ENCODE assay signal across 1 cellular context in the genomic region with DNA sequence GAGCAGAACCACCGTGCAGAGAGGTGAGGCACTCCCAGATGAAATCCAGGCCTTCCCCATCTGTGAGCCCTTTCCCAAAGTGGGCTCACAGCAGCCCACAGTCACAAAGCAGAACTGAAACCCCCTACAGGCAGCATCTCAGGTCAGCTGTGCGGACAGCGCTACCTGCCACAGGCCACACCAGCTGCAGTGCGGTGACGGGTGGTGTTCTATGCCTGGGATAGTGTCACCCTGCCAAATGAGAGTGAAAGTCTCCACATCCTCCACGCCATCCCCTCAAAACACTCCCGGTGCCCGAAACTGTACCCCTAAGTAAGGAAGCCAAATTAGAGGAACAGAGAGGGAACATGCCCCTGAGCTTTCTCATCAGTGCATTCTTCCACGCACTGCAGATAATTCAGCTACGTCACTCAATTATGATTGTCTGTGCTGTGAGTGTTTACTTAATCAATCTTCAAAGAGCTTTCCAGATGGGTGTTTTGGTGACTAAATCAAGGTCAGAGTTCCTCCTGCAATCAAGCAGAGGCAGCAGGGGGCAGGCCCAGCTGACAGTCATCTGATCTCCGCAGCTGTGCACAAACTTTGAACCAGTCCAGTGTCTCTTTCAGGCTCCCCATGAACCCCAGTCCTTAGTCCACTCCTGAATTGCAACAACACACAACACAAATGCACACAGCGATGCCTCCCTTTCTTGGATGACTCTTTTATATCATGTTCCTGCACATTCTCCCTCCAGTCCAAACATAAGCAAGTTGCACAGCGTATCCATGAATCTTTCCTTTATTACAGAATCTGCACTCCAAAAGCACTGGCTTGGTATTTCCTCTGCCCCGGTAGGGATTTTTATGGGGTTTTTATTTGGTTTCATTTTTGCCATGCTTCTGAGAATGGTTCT.
A peak's percentile ranks its signal among the peaks of the same experiment; 100 is the strongest.
TF ChIP-seq lines count a peak whose summit lies in the region.

No MANE protein-coding gene starts in this region.

TF ChIP-seq in GM12878, 131 proteins besides CTCF, POLR2A, EP300 and RAD21 (continued from another document and continues in another):
- TF ChIP-seq CUX1 (IDR thresholded peaks at IDR 0.05; ENCODE audit: insufficient replicate concordance, low read depth, low read length), result peak; percentile 72
- peak; percentile 91 for TF ChIP-seq ZBED1 (IDR thresholded peaks at IDR 0.05; ENCODE audit: borderline replicate concordance)
- TF ChIP-seq, protein P1, sequence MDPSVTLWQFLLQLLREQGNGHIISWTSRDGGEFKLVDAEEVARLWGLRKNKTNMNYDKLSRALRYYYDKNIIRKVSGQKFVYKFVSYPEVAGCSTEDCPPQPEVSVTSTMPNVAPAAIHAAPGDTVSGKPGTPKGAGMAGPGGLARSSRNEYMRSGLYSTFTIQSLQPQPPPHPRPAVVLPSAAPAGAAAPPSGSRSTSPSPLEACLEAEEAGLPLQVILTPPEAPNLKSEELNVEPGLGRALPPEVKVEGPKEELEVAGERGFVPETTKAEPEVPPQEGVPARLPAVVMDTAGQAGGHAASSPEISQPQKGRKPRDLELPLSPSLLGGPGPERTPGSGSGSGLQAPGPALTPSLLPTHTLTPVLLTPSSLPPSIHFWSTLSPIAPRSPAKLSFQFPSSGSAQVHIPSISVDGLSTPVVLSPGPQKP (IDR thresholded peaks at IDR 0.05; ENCODE audit: low read depth, low read length), result no peak
- peak; percentile 65 for TF ChIP-seq JUNB (IDR thresholded peaks at IDR 0.05)
- no peak for TF ChIP-seq YBX1 (IDR thresholded peaks at IDR 0.05)
- TF ChIP-seq, protein P2, sequence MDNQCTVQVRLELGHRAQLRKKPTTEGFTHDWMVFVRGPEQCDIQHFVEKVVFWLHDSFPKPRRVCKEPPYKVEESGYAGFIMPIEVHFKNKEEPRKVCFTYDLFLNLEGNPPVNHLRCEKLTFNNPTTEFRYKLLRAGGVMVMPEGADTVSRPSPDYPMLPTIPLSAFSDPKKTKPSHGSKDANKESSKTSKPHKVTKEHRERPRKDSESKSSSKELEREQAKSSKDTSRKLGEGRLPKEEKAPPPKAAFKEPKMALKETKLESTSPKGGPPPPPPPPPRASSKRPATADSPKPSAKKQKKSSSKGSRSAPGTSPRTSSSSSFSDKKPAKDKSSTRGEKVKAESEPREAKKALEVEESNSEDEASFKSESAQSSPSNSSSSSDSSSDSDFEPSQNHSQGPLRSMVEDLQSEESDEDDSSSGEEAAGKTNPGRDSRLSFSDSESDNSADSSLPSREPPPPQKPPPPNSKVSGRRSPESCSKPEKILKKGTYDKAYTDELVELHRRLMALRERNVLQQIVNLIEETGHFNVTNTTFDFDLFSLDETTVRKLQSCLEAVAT (IDR thresholded peaks at IDR 0.05), result peak; percentile 93
- peak; percentile 100 for TF ChIP-seq EED (IDR thresholded peaks at IDR 0.05; ENCODE audit: low read depth)
- TF ChIP-seq SMC3 (IDR thresholded peaks at IDR 0.05; ENCODE audit: borderline replicate concordance, low read length), result no peak
- no peak for TF ChIP-seq REST (IDR thresholded peaks at IDR 0.05; ENCODE audit: low read depth, low read length)
- TF ChIP-seq, protein P3, sequence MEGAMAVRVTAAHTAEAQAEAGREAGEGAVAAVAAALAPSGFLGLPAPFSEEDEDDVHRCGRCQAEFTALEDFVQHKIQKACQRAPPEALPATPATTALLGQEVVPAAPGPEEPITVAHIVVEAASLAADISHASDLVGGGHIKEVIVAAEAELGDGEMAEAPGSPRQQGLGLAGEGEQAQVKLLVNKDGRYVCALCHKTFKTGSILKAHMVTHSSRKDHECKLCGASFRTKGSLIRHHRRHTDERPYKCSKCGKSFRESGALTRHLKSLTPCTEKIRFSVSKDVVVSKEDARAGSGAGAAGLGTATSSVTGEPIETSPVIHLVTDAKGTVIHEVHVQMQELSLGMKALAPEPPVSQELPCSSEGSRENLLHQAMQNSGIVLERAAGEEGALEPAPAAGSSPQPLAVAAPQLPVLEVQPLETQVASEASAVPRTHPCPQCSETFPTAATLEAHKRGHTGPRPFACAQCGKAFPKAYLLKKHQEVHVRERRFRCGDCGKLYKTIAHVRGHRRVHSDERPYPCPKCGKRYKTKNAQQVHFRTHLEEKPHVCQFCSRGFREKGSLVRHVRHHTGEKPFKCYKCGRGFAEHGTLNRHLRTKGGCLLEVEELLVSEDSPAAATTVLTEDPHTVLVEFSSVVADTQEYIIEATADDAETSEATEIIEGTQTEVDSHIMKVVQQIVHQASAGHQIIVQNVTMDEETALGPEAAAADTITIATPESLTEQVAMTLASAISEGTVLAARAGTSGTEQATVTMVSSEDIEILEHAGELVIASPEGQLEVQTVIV (IDR thresholded peaks at IDR 0.05; ENCODE audit: borderline replicate concordance, partially characterized antibody), result no peak
- no peak for TF ChIP-seq BCLAF1 (IDR thresholded peaks at IDR 0.05)
- TF ChIP-seq NR2C2 (IDR thresholded peaks at IDR 0.05; ENCODE audit: borderline replicate concordance, control insufficient read depth, insufficient read length, low read depth), result no peak
- TF ChIP-seq EZH2 (IDR thresholded peaks at IDR 0.05; ENCODE audit: borderline replicate concordance, control insufficient read depth, low read depth, low read length), result no peak
- peak; percentile 100 for TF ChIP-seq GATAD2B (conservative IDR thresholded peaks at IDR 0.05; ENCODE audit: low read depth)
- no peak; the same call in 1 of the 2 replicates for TF ChIP-seq SREBF1 (IDR thresholded peaks at IDR 0.05; ENCODE audit: low read length)
- TF ChIP-seq EGR1 (IDR thresholded peaks at IDR 0.05; ENCODE audit: borderline replicate concordance in 1 of 2, low read depth in 2 of 2, low read length in 2 of 2), result peak in 1 of 2 experiments; percentile 30; a peak in 1 of 3 replicates
- peak in 1 of 2 experiments; percentile 70; a peak in 2 of 4 replicates for TF ChIP-seq SRF (IDR thresholded peaks at IDR 0.05; ENCODE audit: low read depth in 2 of 2, low read length in 2 of 2)
- peak; percentile 92 for TF ChIP-seq POLR2AphosphoS5 (IDR thresholded peaks at IDR 0.05; ENCODE audit: low read length)
- no peak for TF ChIP-seq SREBF2 (IDR thresholded peaks at IDR 0.05; ENCODE audit: low read length)
- TF ChIP-seq, protein P4, sequence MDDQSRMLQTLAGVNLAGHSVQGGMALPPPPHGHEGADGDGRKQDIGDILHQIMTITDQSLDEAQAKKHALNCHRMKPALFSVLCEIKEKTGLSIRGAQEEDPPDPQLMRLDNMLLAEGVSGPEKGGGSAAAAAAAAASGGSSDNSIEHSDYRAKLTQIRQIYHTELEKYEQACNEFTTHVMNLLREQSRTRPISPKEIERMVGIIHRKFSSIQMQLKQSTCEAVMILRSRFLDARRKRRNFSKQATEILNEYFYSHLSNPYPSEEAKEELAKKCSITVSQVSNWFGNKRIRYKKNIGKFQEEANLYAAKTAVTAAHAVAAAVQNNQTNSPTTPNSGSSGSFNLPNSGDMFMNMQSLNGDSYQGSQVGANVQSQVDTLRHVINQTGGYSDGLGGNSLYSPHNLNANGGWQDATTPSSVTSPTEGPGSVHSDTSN (IDR thresholded peaks at IDR 0.05; ENCODE audit: insufficient replicate concordance, low read depth, low read length), result peak; percentile 69
- TF ChIP-seq RUNX3 (IDR thresholded peaks at IDR 0.05; ENCODE audit: low read length), result no peak
- TF ChIP-seq, protein P5, sequence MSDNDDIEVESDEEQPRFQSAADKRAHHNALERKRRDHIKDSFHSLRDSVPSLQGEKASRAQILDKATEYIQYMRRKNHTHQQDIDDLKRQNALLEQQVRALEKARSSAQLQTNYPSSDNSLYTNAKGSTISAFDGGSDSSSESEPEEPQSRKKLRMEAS (IDR thresholded peaks at IDR 0.05; ENCODE audit: low read depth, low read length), result no peak
- TF ChIP-seq FOS (IDR thresholded peaks at IDR 0.05; ENCODE audit: borderline replicate concordance, extremely low read depth, insufficient read length), result no peak
- peak; percentile 74; the same call in 1 of the 2 replicates for TF ChIP-seq PRDM15 (CRISPR knock-in tag; IDR thresholded peaks at IDR 0.05)
